In genomic region chr10:128912568-128913311, GRCh38 we compare ENCODE assay signal across 2 cellular contexts.
A peak's percentile ranks its signal among the peaks of the same experiment; 100 is the strongest.
TF ChIP-seq lines count a peak whose summit lies in the region.

No MANE protein-coding gene starts in this region.

TF ChIP-seq in GM12878, 131 proteins besides CTCF, POLR2A, EP300 and RAD21:
- TF ChIP-seq PRDM15 (CRISPR knock-in tag; IDR thresholded peaks at IDR 0.05) (no peak), PKNOX1 (IDR thresholded peaks at IDR 0.05) (peak; percentile 19; the same call in 1 of the 2 replicates)

TF ChIP-seq in neural cell, 6 proteins besides CTCF, POLR2A, EP300 and RAD21 (continued from another document):
- TF ChIP-seq EZH2 (IDR thresholded peaks at IDR 0.05; ENCODE audit: borderline replicate concordance, insufficient read depth, low read length, poor library complexity, severe bottlenecking) = no peak
- no peak for TF ChIP-seq SMC3 (conservative IDR thresholded peaks at IDR 0.05; ENCODE audit: poor library complexity)
